In the genomic region with DNA sequence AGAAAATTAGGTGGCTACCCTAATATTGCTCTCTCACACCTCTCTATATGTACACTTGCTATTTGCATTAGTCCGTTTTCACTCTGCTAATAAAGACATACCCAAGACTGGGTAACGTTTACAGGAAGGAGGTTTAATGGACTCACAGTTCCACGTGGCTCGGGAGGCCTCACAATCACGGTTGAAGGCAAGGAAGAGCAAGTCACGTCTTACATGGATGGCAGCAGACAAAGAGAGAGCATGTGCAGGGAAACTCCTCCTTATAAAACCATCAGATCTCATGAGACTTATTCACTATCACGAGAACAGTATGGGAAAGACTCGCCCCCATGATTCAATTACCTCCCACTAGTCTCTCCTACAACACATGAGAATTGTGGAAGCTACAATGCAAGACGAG, we compare ENCODE assay signal across 28 cellular contexts.
"Had no signal": no experiment of that assay in that cellular context is flagged by ENCODE, and none has a peak within 500 bp of the region (broad histone marks: within the 10 kb centered on the region; RNA-seq: fewer than 3 reads in every experiment).

No MANE protein-coding gene starts in this region.

- H3K27me3 ChIP-seq: colonic mucosa, dorsolateral prefrontal cortex, esophagus muscularis mucosa, esophagus squamous epithelium, foreskin keratinocyte, gastrocnemius medialis, gastroesophageal sphincter, heart left ventricle, heart right ventricle had no signal

- ATAC-seq: effector memory CD8-positive, alpha-beta T cell; esophagus mucosa; foreskin keratinocyte; gastrocnemius medialis; gastroesophageal sphincter; heart left ventricle; heart right ventricle had no signal

- DNase-seq: colonic mucosa; cortex of kidney; dermis blood vessel endothelial cell; dorsolateral prefrontal cortex; effector CD4-positive, alpha-beta T cell; effector CD8-positive, alpha-beta T cell; effector memory CD4-positive, alpha-beta T cell; effector memory CD8-positive, alpha-beta T cell; endodermal cell; erythroblast; esophagus squamous epithelium; foreskin fibroblast; foreskin keratinocyte; foreskin melanocyte; gastrocnemius medialis; glutamatergic neuron; head of caudate nucleus; heart left ventricle; heart right ventricle had no signal

- H3K27ac ChIP-seq: colonic mucosa, coronary artery, dorsolateral prefrontal cortex, epithelial cell of prostate, esophagus muscularis mucosa, esophagus squamous epithelium, foreskin keratinocyte, gastrocnemius medialis, gastroesophageal sphincter, heart left ventricle, heart right ventricle had no signal

- H3K36me3 ChIP-seq: colonic mucosa had no signal

- H3K4me1 ChIP-seq: colonic mucosa, esophagus squamous epithelium, foreskin keratinocyte, gastroesophageal sphincter had no signal

- FAIRE-seq: colon, endometrium, endothelial cell of umbilical vein, frontal cortex had no signal

- H3K4me3 ChIP-seq: colonic mucosa, coronary artery, dorsolateral prefrontal cortex, esophagus muscularis mucosa, esophagus squamous epithelium, gastrocnemius medialis, gastroesophageal sphincter, heart left ventricle, heart right ventricle had no signal

- H3K9me3 ChIP-seq: colonic mucosa, gastrocnemius medialis had no signal
